ENCODE assay signal across 19 cellular contexts in genomic region chr6:90399970-90400369, GRCh38.
DNase-seq lines count a peak whose midpoint lies in the region; ATAC-seq and TF ChIP-seq lines count a peak whose summit lies in the region.
"Had no signal": no experiment of that assay in that cellular context is flagged by ENCODE, and none has a peak within 500 bp of the region (broad histone marks: within the 10 kb centered on the region; RNA-seq: fewer than 3 reads in every experiment).

No MANE protein-coding gene starts in this region.

- peaks cover 2% of the 10 kb centered on the region for H3F3A ChIP-seq in SK-N-SH (replicated peaks; ENCODE audit: insufficient read depth)

- H3K4me2 ChIP-seq in SK-N-SH, result no peak overlapping the region
- H3K4me2 ChIP-seq: A549 had no signal

- no peaks in the 10 kb centered on the region for H3K36me3 Mint-ChIP-seq in natural killer cell
- H3K36me3 Mint-ChIP-seq: stimulated activated naive B cell treated with anti-CD40 and anti-IgM and Interleukin-4, amounts not matched to agents 10 μg/mL and 1 μg/mL and 100 μg/mL, for 72 hours had no signal

- no peaks in the 10 kb centered on the region for H4K20me1 ChIP-seq in SK-N-SH (ENCODE audit: insufficient read depth)

- no peak overlapping the region for H2AFZ ChIP-seq in SK-N-SH (ENCODE audit: low read depth)

- H3K9me3 Mint-ChIP-seq in natural killer cell, result no peaks in the 10 kb centered on the region
- H3K9me3 Mint-ChIP-seq: stimulated activated naive B cell treated with anti-CD40 and anti-IgM and Interleukin-4, amounts not matched to agents 10 μg/mL and 1 μg/mL and 100 μg/mL, for 72 hours had no signal

- no peak overlapping the region for H3K9ac ChIP-seq in SK-N-SH

- peak overlapping the region; percentile 6 for H3K4me3 Mint-ChIP-seq in natural killer cell
- H3K4me3 Mint-ChIP-seq: stimulated activated naive B cell treated with anti-CD40 and anti-IgM and Interleukin-4, amounts not matched to agents 10 μg/mL and 1 μg/mL and 100 μg/mL, for 72 hours had no signal

- no peak overlapping the region for H3K27ac ChIP-seq in SK-N-SH (ENCODE audit: low read depth in 2 of 2, low read length in 1 of 2)
- H3K27ac ChIP-seq: A549, SJSA1, VCaP had no signal

- no peaks in the 10 kb centered on the region for H3K9me2 ChIP-seq in SK-N-SH

- peak overlapping the region; percentile 85 to 92 for H3K27ac Mint-ChIP-seq in natural killer cell
- H3K27ac Mint-ChIP-seq: stimulated activated naive B cell treated with anti-CD40 and anti-IgM and Interleukin-4, amounts not matched to agents 10 μg/mL and 1 μg/mL and 100 μg/mL, for 72 hours had no signal

- intact Hi-C loops in natural killer cell (cut with micrococcal nuclease), result loop anchor here (2.0 to 10.0 kb wide), 6 partner anchors 17 to 448 kb away; partner anchors contain the start of gene BACH2

- peak; percentile 21 to 39 for DNase-seq in activated CD4-positive, alpha-beta T cell treated with anti-CD3 and anti-CD28 coated beads for 4 hours
- DNase-seq in activated CD4-positive, alpha-beta T cell treated with anti-CD3 and anti-CD28 coated beads for 1 hour, result no peak
- DNase-seq in KBM-7, result peak; percentile 9
- DNase-seq in activated CD8-positive, alpha-beta memory T cell treated with anti-CD3 and anti-CD28 coated beads, Interleukin-2, amount 50 U/mL, for 4 hours, result peak; percentile 25
- DNase-seq in natural killer cell, result peak; percentile 35
- no peak for DNase-seq in SK-N-SH
- DNase-seq: DND-41; erythroblast; left ventricle myocardium superior; NCI-H1694 treated with DMSO at 0.1 percent for 48 hours; NCI-H510A treated with DMSO at 0.1 percent for 48 hours; stimulated activated naive B cell treated with anti-CD40 and anti-IgM and Interleukin-4, amounts not matched to agents 10 μg/mL and 1 μg/mL and 100 μg/mL, for 72 hours had no signal

- CTCF ChIA-PET in SK-N-SH (lab: Yijun Ruan, JAX), result interaction anchor here (0.9 to 4.6 kb wide), 6 partner anchors 12 to 459 kb away, joined by 3 to 18 read pairs (median 3); no protein-coding TSS in a partner anchor

- POLR2A ChIA-PET in SK-N-SH (lab: Yijun Ruan, JAX), result no interaction called here

- ATAC-seq in natural killer cell (no peak), HG03135 (IDR thresholded peaks at IDR 0.05; ENCODE audit: unreplicated experiment) (no peak), HG02981 (IDR thresholded peaks at IDR 0.05; ENCODE audit: unreplicated experiment) (no peak)
- ATAC-seq: A549; left ventricle myocardium superior; sciatic nerve; stimulated activated naive B cell treated with anti-CD40 and anti-IgM and Interleukin-4, amounts not matched to agents 10 μg/mL and 1 μg/mL and 100 μg/mL, for 72 hours had no signal

- peaks cover 0 to 4% of the 10 kb centered on the region in 2 donors for H3K27me3 Mint-ChIP-seq in natural killer cell (ENCODE audit: low read depth in 2 of 2)
- H3K27me3 Mint-ChIP-seq: stimulated activated naive B cell treated with anti-CD40 and anti-IgM and Interleukin-4, amounts not matched to agents 10 μg/mL and 1 μg/mL and 100 μg/mL, for 72 hours had no signal

- TF ChIP-seq EP300 in SK-N-SH (IDR thresholded peaks at IDR 0.05; ENCODE audit: borderline replicate concordance in 1 of 2, low read depth in 1 of 2, low read length in 1 of 2), result no peak

- no peaks in the 10 kb centered on the region for H3K79me2 ChIP-seq in SK-N-SH (ENCODE audit: insufficient read depth)

- peaks cover 66 to 78% of the 10 kb centered on the region in 2 donors for H3K4me1 Mint-ChIP-seq in natural killer cell

- no peaks in the 10 kb centered on the region for H3K36me3 ChIP-seq in SK-N-SH (replicated peaks in 1 of 2; ENCODE audit: control insufficient read depth in 1 of 2, insufficient read depth in 2 of 2, low read length in 1 of 2)
- H3K36me3 ChIP-seq: HAP-1, SJSA1 had no signal

- 90% methylated on average over 5 of the region's 12 CpGs for whole genome bisulfite sequencing in SK-N-SH (ENCODE audit: low lambda C conversion rate)

- no peaks in the 10 kb centered on the region for H3K9me3 ChIP-seq in SK-N-SH
- H3K9me3 ChIP-seq: A549, HAP-1, SJSA1 had no signal

- in situ Hi-C loops in KBM-7 (cut with MboI; ENCODE audit: low pct_unique_long_range_greater_than_20kb, low sequenced_read_pairs), result no loop called here

- no peak overlapping the region for H3K4me3 ChIP-seq in SK-N-SH (ENCODE audit: low read depth in 2 of 2, low read length in 1 of 2)
- H3K4me3 ChIP-seq: A549, HAP-1, SJSA1 had no signal

- H3K27me3 ChIP-seq in SK-N-SH (ENCODE audit: insufficient read depth), result peaks cover 9% of the 10 kb centered on the region; the same call in 1 of the 2 replicates
- H3K27me3 ChIP-seq: SJSA1 had no signal

- TF ChIP-seq CTCF in natural killer cell (IDR thresholded peaks at IDR 0.05) (no peak), SK-N-SH (IDR thresholded peaks at IDR 0.05) (no peak)

- peaks cover 0 to 24% of the 10 kb centered on the region in 2 experiments; a peak in 2 of 4 replicates for H3K4me1 ChIP-seq in SK-N-SH (ENCODE audit: control insufficient read depth in 1 of 2, insufficient read depth in 2 of 2, low read depth in 1 of 2, low read length in 1 of 2)
- H3K4me1 ChIP-seq: A549, HAP-1 had no signal

- TF ChIP-seq RAD21 in SK-N-SH (IDR thresholded peaks at IDR 0.05; ENCODE audit: low read length), result no peak

TF ChIP-seq in SK-N-SH, 30 proteins besides CTCF, POLR2A, EP300 and RAD21:
- TF ChIP-seq, protein P1, sequence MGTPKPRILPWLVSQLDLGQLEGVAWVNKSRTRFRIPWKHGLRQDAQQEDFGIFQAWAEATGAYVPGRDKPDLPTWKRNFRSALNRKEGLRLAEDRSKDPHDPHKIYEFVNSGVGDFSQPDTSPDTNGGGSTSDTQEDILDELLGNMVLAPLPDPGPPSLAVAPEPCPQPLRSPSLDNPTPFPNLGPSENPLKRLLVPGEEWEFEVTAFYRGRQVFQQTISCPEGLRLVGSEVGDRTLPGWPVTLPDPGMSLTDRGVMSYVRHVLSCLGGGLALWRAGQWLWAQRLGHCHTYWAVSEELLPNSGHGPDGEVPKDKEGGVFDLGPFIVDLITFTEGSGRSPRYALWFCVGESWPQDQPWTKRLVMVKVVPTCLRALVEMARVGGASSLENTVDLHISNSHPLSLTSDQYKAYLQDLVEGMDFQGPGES (IDR thresholded peaks at IDR 0.05; ENCODE audit: low read depth, low read length), result no peak
- TF ChIP-seq POLR2AphosphoS5 (IDR thresholded peaks at IDR 0.05; ENCODE audit: low read depth, low read length) (no peak), RXRA (IDR thresholded peaks at IDR 0.05; ENCODE audit: borderline replicate concordance, low read depth) (no peak), RCOR1 (IDR thresholded peaks at IDR 0.05; ENCODE audit: low read length) (no peak)
- TF ChIP-seq, protein P2, sequence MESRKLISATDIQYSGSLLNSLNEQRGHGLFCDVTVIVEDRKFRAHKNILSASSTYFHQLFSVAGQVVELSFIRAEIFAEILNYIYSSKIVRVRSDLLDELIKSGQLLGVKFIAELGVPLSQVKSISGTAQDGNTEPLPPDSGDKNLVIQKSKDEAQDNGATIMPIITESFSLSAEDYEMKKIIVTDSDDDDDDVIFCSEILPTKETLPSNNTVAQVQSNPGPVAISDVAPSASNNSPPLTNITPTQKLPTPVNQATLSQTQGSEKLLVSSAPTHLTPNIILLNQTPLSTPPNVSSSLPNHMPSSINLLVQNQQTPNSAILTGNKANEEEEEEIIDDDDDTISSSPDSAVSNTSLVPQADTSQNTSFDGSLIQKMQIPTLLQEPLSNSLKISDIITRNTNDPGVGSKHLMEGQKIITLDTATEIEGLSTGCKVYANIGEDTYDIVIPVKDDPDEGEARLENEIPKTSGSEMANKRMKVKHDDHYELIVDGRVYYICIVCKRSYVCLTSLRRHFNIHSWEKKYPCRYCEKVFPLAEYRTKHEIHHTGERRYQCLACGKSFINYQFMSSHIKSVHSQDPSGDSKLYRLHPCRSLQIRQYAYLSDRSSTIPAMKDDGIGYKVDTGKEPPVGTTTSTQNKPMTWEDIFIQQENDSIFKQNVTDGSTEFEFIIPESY (IDR thresholded peaks at IDR 0.05; ENCODE audit: borderline replicate concordance, low read depth), result no peak

Comparison
In these comparisons a context has a peak if more than half of its experiments do, and no peak if none do; other contexts are left out.
1. DNase-seq: peak in activated CD4-positive, alpha-beta T cell treated with anti-CD3 and anti-CD28 coated beads for 4 hours (2 of 2), KBM-7 (single experiment), activated CD8-positive, alpha-beta memory T cell treated with anti-CD3 and anti-CD28 coated beads, Interleukin-2, amount 50 U/mL, for 4 hours (single experiment) and natural killer cell (single experiment); none in activated CD4-positive, alpha-beta T cell treated with anti-CD3 and anti-CD28 coated beads for 1 hour (single experiment) and SK-N-SH (single experiment).